22 cellular contexts compared by ENCODE assay signal in the genomic region with DNA sequence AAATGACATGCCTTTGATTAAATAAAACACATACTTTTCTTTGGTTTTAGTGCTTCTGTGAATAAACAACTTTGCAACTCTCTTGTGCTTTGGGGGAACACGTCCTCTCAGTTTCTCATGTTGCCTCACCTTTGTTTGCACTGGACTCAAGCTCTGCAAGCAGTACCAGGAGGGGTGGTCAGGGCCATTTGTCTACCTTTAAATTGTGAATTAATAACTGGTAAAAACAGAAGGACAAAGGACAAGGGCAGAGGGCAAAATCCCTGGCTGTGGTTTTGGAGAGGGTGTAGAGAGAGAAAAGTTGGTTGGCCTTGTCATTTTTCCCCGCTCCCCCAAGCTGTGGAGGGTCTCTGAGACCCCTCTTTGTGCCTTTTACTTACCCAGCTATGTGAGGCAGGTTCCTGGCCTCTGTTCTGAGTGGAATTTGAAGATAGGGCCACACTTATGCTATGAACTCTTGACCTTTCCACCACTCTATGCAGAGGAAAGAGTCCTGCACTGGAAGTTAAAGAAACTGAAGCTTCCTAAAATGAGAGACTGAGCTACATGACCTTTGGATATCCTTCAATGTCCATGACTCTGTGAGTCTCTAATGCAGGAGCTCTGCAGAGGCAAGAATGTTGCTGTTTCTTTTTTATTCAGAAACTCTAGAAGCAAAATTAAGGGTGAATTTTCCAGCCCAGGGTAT.
"Had no signal": no experiment of that assay in that cellular context is flagged by ENCODE, and none has a peak within 500 bp of the region (broad histone marks: within the 10 kb centered on the region; RNA-seq: fewer than 3 reads in every experiment).

No MANE protein-coding gene starts in this region.

- H3K4me3 ChIP-seq: esophagus squamous epithelium, left ventricle myocardium inferior, mucosa of descending colon, ovary, prostate gland, sigmoid colon, skin epidermis, suprapubic skin, thyroid gland, uterus had no signal

- H3K4me1 ChIP-seq: prostate gland, uterus had no signal

- H3K36me3 ChIP-seq: esophagus squamous epithelium, left ventricle myocardium inferior, ovary, prostate gland, sigmoid colon, suprapubic skin, thyroid gland, uterus had no signal

- H3K4me1 Mint-ChIP-seq: naive thymus-derived CD8-positive, alpha-beta T cell had no signal

- H3K9me3 ChIP-seq: esophagus squamous epithelium, left ventricle myocardium inferior, mucosa of descending colon, ovary, prostate gland, sigmoid colon, suprapubic skin, thyroid gland, uterus had no signal

- H3K27ac Mint-ChIP-seq: dendritic cell treated with granulocyte-macrophage colony-stimulating factor and Interleukin-4, amounts not matched to agents 40 ng/mL and 50 ng/mL, for 4 days; effector memory CD8-positive, alpha-beta T cell; naive thymus-derived CD8-positive, alpha-beta T cell; type B pancreatic cell had no signal

- H3K9me3 Mint-ChIP-seq: dendritic cell treated with granulocyte-macrophage colony-stimulating factor and Interleukin-4, amounts not matched to agents 40 ng/mL and 50 ng/mL, for 4 days; effector memory CD8-positive, alpha-beta T cell; naive thymus-derived CD8-positive, alpha-beta T cell; neural crest cell; type B pancreatic cell had no signal

- H3K27me3 Mint-ChIP-seq: type B pancreatic cell had no signal

- H3K27ac ChIP-seq: epithelial cell of prostate, ovary, prostate gland, sigmoid colon, suprapubic skin, thyroid gland, uterus had no signal

- H3K36me3 Mint-ChIP-seq: naive thymus-derived CD8-positive, alpha-beta T cell; type B pancreatic cell had no signal

- H3K27me3 ChIP-seq: esophagus squamous epithelium, ovary, sigmoid colon, suprapubic skin, thyroid gland, uterus had no signal

- H3K4me3 Mint-ChIP-seq: dendritic cell treated with granulocyte-macrophage colony-stimulating factor and Interleukin-4, amounts not matched to agents 40 ng/mL and 50 ng/mL, for 4 days; effector memory CD8-positive, alpha-beta T cell; naive thymus-derived CD8-positive, alpha-beta T cell; neural crest cell; type B pancreatic cell had no signal

- ATAC-seq: effector memory CD8-positive, alpha-beta T cell; mucosa of descending colon; naive thymus-derived CD8-positive, alpha-beta T cell; stimulated activated naive CD8-positive, alpha-beta T cell treated with anti-CD3 and anti-CD28 coated beads, Interleukin-15, Interleukin-2, amounts not matched to agents 100 U/mL and 50 U/mL, for 24 hours had no signal

- DNase-seq: cerebellar nuclear complex; effector memory CD8-positive, alpha-beta T cell; esophagus squamous epithelium; foreskin melanocyte; head of caudate nucleus; hypothalamus; islet precursor cell; left ventricle myocardium inferior; mucosa of descending colon; naive thymus-derived CD8-positive, alpha-beta T cell; ovary; sigmoid colon; stimulated activated naive CD8-positive, alpha-beta T cell treated with anti-CD3 and anti-CD28 coated beads, Interleukin-15, Interleukin-2, amounts not matched to agents 100 U/mL and 50 U/mL, for 24 hours; thyroid gland; uterus had no signal
